Comparison of ENCODE assay signal across 18 cellular contexts in the genomic region with DNA sequence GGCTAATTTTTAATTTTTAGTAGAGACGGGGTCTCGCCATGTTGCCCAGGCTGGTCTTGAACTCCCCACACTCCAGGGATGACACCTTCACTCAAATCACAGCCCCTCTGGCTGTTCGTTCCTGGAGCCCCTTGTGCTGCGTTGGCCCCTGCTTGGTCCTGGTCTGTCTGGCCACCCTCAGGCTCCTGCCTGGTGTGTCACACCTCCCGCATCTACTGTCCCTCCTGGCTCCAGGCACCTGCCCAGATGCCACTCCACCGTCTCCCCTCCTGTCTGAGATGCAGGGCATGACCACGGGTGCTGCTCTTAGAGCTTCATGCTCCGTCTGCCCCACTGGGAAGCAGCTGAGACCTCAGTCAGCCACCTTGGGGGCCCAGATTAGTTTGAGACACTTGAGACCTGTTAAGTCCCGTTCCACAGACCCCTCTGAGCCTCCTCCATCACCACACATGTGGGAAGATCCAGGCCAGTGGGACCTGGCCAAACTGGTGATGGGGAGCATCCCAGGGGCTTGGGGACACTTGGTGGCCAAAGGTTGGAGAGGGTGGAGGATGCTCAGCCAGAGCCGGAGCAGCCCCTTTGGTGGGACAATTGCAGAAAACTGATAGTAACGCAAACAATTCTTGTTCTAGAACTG. TPM values are rescaled to one million over a fixed set of nuclear protein-coding genes. Genes with fewer than 3 reads are reported as not detected.
A peak's percentile ranks its signal among the peaks of the same experiment; 100 is the strongest.
DNase-seq lines count a peak whose midpoint lies in the region; ATAC-seq and TF ChIP-seq lines count a peak whose summit lies in the region.
"Had no signal": no experiment of that assay in that cellular context is flagged by ENCODE, and none has a peak within 500 bp of the region (broad histone marks: within the 10 kb centered on the region; RNA-seq: fewer than 3 reads in every experiment).

No MANE protein-coding gene starts in this region.

- H3K36me3 ChIP-seq in right atrium auricular region (no peaks in the 10 kb centered on the region), neuronal stem cell (replicated peaks in 1 of 2; ENCODE audit: control insufficient read depth in 2 of 2, insufficient read depth in 2 of 2, low read length in 2 of 2) (no peaks in the 10 kb centered on the region), upper lobe of right lung (no peaks in the 10 kb centered on the region)

- H2AFZ ChIP-seq in neuronal stem cell (ENCODE audit: low read length): no peak overlapping the region

- no peak overlapping the region for H4K8ac ChIP-seq in neuronal stem cell (ENCODE audit: low read depth, low read length)

- H2AK5ac ChIP-seq in neuronal stem cell (ENCODE audit: low read depth, low read length): no peak overlapping the region

- H2BK5ac ChIP-seq in neuronal stem cell (ENCODE audit: low read length): no peak overlapping the region

- H3K4me2 ChIP-seq in neuronal stem cell (ENCODE audit: insufficient read depth, low read length, poor library complexity, severe bottlenecking): no peak overlapping the region

- H2BK12ac ChIP-seq in neuronal stem cell (ENCODE audit: low read length): no peak overlapping the region

- H3K9me3 ChIP-seq in right atrium auricular region (no peaks in the 10 kb centered on the region), right cardiac atrium (ENCODE audit: control insufficient read depth, low read length) (no peaks in the 10 kb centered on the region), neuronal stem cell (replicated peaks in 1 of 2; ENCODE audit: control insufficient read depth in 2 of 2, insufficient read depth in 1 of 2, low read depth in 1 of 2, low read length in 2 of 2) (no peaks in the 10 kb centered on the region), upper lobe of right lung (no peaks in the 10 kb centered on the region)

- TF ChIP-seq CTCF in right atrium auricular region (IDR thresholded peaks at IDR 0.05) (no peak), upper lobe of right lung (IDR thresholded peaks at IDR 0.05) (no peak)

- intact Hi-C loops in Right ventricle myocardium superior (cut with DNase I): no loop called here
- intact Hi-C loops in right cardiac atrium (cut with DNase I): no loop called here
- intact Hi-C loops in upper lobe of right lung (cut with DNase I): no loop called here

- WGBS in right cardiac atrium: 80% methylated on average over 11 of the region's 11 CpGs
- no CpG with 5 or more reads among the region's 11 CpGs for WGBS in neuronal stem cell (ENCODE audit: extremely low coverage in 2 of 2, insufficient read length in 2 of 2, insufficient replicate concordance in 1 of 2), 2 donors

- H3K79me1 ChIP-seq in neuronal stem cell (ENCODE audit: low read depth, low read length): no peaks in the 10 kb centered on the region

- no peak overlapping the region for H3K14ac ChIP-seq in neuronal stem cell (ENCODE audit: low read length)

- no peak overlapping the region for H3K27ac ChIP-seq in right atrium auricular region
- no peak overlapping the region for H3K27ac ChIP-seq in right cardiac atrium (ENCODE audit: low read length)
- H3K27ac ChIP-seq in neuronal stem cell (replicated peaks; ENCODE audit: low read length): no peak overlapping the region
- no peak overlapping the region for H3K27ac ChIP-seq in upper lobe of right lung

- no peak overlapping the region for H2BK120ac ChIP-seq in neuronal stem cell (ENCODE audit: low read depth, low read length)

- peak overlapping the region; percentile 39 for H3K9ac ChIP-seq in neuronal stem cell (ENCODE audit: low read depth, low read length, poor library complexity)

- no peaks in the 10 kb centered on the region for H3K27me3 ChIP-seq in right atrium auricular region
- H3K27me3 ChIP-seq in right cardiac atrium (ENCODE audit: control insufficient read depth, insufficient read depth): no peaks in the 10 kb centered on the region
- H3K27me3 ChIP-seq in neuronal stem cell (ENCODE audit: control insufficient read depth in 3 of 3, insufficient read depth in 3 of 3, low read depth in 1 of 3, low read length in 3 of 3): no peaks in the 10 kb centered on the region
- H3K27me3 ChIP-seq in upper lobe of right lung: peaks cover 15% of the 10 kb centered on the region

- no peak overlapping the region for H3K4me3 ChIP-seq in right atrium auricular region
- no peak overlapping the region for H3K4me3 ChIP-seq in right cardiac atrium (ENCODE audit: low read length)
- no peak overlapping the region for H3K4me3 ChIP-seq in neuronal stem cell (ENCODE audit: low read length in 2 of 2)
- no peak overlapping the region for H3K4me3 ChIP-seq in upper lobe of right lung
- H3K4me3 ChIP-seq: GM12878 had no signal

- no peaks in the 10 kb centered on the region for H3K4me1 ChIP-seq in right atrium auricular region
- H3K4me1 ChIP-seq in right cardiac atrium (ENCODE audit: control insufficient read depth, insufficient read depth, low read length): no peaks in the 10 kb centered on the region
- H3K4me1 ChIP-seq in neuronal stem cell (ENCODE audit: control insufficient read depth in 2 of 2, insufficient read depth in 1 of 2, low read depth in 1 of 2, low read length in 2 of 2): peaks cover 0 to 6% of the 10 kb centered on the region in 2 donors
- no peaks in the 10 kb centered on the region for H3K4me1 ChIP-seq in upper lobe of right lung

- no peak overlapping the region for H3K23ac ChIP-seq in neuronal stem cell (ENCODE audit: low read depth, low read length, poor library complexity)

- H4K91ac ChIP-seq in neuronal stem cell (ENCODE audit: low read depth, low read length, poor library complexity): no peak overlapping the region

- ATAC-seq in Right ventricle myocardium superior (ENCODE audit: poor library complexity) (no peak), right cardiac atrium (peak in 1 of 2 donors; percentile 11), upper lobe of right lung (no peak)
- ATAC-seq: GM12878, HCT116 had no signal

- no peak overlapping the region for H3K4ac ChIP-seq in neuronal stem cell (ENCODE audit: low read length)

- no peak overlapping the region for H2BK15ac ChIP-seq in neuronal stem cell (ENCODE audit: low read length)

- peak overlapping the region; percentile 68 for H3K18ac ChIP-seq in neuronal stem cell (ENCODE audit: low read length)

- DNase-seq in Right ventricle myocardium superior: peak; percentile 29
- DNase-seq in right atrium auricular region (ENCODE audit: low spot score): no peak
- peak in 2 of 3 donors; percentile 18 to 35 for DNase-seq in right cardiac atrium
- DNase-seq in neuronal stem cell (ENCODE audit: low spot score): no peak
- peak; percentile 43 for DNase-seq in upper lobe of right lung
- no peak for DNase-seq in HK-2 (ENCODE audit: unreplicated experiment)
- no peak for DNase-seq in DMS53 treated with DMSO at 0.1 percent for 48 hours (lab: John Stamatoyannopoulos, UW; ENCODE audit: unreplicated experiment)
- DNase-seq: C1 segment of cervical spinal cord, GDM1, KBM-7, MV-4-11, NCI-H1417, NCI-H187 treated with DMSO at 0.1 percent for 48 hours, NCI-H526 treated with DMSO at 0.1 percent for 48 hours had no signal

RNA-seq across cellular contexts. Expression of a gene that starts 21.9 kb away (rescaled TPM):
- total RNA-seq in Right ventricle myocardium superior (not detected), right atrium auricular region (not detected), right cardiac atrium (not detected), upper lobe of right lung (not detected)
- not detected for polyA plus RNA-seq in right cardiac atrium
- not detected for polyA plus RNA-seq in neuronal stem cell (2013, experiment 1 of 2)
- not detected for polyA plus RNA-seq in neuronal stem cell (2013, experiment 2 of 2)
- total RNA-seq: A673, GM12878, OCI-LY7 had no signal
- polyA plus RNA-seq: GM12878 had no signal

RNA-seq across cellular contexts. Expression of a gene that starts 35.0 kb away (rescaled TPM):
- total RNA-seq in Right ventricle myocardium superior (0.40 TPM), right atrium auricular region (under 1 TPM in 1 of 2 donors, not detected in 1; 0.15 TPM), right cardiac atrium (1 to 10 TPM in 3 of 4 donors, under 1 TPM in 1; 0.31 to 1.5 (median 1.3) TPM), upper lobe of right lung (0.12 TPM)
- polyA plus RNA-seq in right cardiac atrium: 0.57 TPM
- 3.1 TPM for polyA plus RNA-seq in neuronal stem cell (2013, experiment 1 of 2)
- polyA plus RNA-seq in neuronal stem cell (2013, experiment 2 of 2): 3.2 TPM
- total RNA-seq: A673, GM12878 had no signal

RNA-seq across cellular contexts. Expression of a gene that starts 45.1 kb away (rescaled TPM):
- total RNA-seq in Right ventricle myocardium superior (not detected), right atrium auricular region (not detected), right cardiac atrium (under 1 TPM in 3 of 4 donors, not detected in 1; 0.29 to 0.65 (median 0.50) TPM), upper lobe of right lung (not detected)
- 0.41 TPM for polyA plus RNA-seq in right cardiac atrium
- 0.10 TPM for polyA plus RNA-seq in neuronal stem cell (2013, experiment 1 of 2)
- polyA plus RNA-seq in neuronal stem cell (2013, experiment 2 of 2): 0.08 TPM
- total RNA-seq: GM12878, OCI-LY7 had no signal
- polyA plus RNA-seq: GM12878 had no signal

RNA-seq across cellular contexts. Expression of a gene that starts 49.4 kb away (rescaled TPM):
- total RNA-seq in Right ventricle myocardium superior (0.75 TPM), right atrium auricular region (1 to 10 TPM in 1 of 2 donors, under 1 TPM in 1; 0.75 to 1.4 TPM), right cardiac atrium (1 to 10 TPM in 2 of 4 donors, under 1 TPM in 2; 0.50 to 1.3 (median 1.1) TPM), upper lobe of right lung (1.9 TPM)
- polyA plus RNA-seq in right cardiac atrium: 0.81 TPM
- polyA plus RNA-seq in neuronal stem cell (2013, experiment 1 of 2): 2.6 TPM
- polyA plus RNA-seq in neuronal stem cell (2013, experiment 2 of 2): 2.5 TPM

RNA-seq across cellular contexts. Expression of a gene that starts 49.9 kb away (rescaled TPM):
- 6.7 TPM for total RNA-seq in Right ventricle myocardium superior
- 10 to 100 TPM in 1 of 2 donors, 1 to 10 TPM in 1; 7.8 to 14.1 TPM for total RNA-seq in right atrium auricular region
- total RNA-seq in right cardiac atrium: 1 to 10 TPM; 6.3 to 9.1 (median 8.3) TPM
- polyA plus RNA-seq in right cardiac atrium: 5.8 TPM
- polyA plus RNA-seq in neuronal stem cell (2013, experiment 1 of 2): 7.9 TPM
- 8.0 TPM for polyA plus RNA-seq in neuronal stem cell (2013, experiment 2 of 2)
- 40.8 TPM for total RNA-seq in upper lobe of right lung

Comparison
In these comparisons a context has a peak if more than half of its experiments do, and no peak if none do; other contexts are left out.
1. DNase-seq: peak in Right ventricle myocardium superior (single experiment), right cardiac atrium (2 of 3) and upper lobe of right lung (single experiment); none in right atrium auricular region (single experiment), neuronal stem cell (single experiment), HK-2 (single experiment) and DMS53 treated with DMSO at 0.1 percent for 48 hours (single experiment).